Comparison of ENCODE assay signal across 16 cellular contexts in genomic region chr22:41364233-41364632, GRCh38.
"Had no signal": no experiment of that assay in that cellular context is flagged by ENCODE, and none has a peak within 500 bp of the region (broad histone marks: within the 10 kb centered on the region; RNA-seq: fewer than 3 reads in every experiment).

No MANE protein-coding gene starts in this region.

- H3K4me2 ChIP-seq: smooth muscle cell had no signal

- H3K27me3 ChIP-seq: dorsolateral prefrontal cortex, heart left ventricle, testis, tibial nerve, upper lobe of right lung had no signal

- DNase-seq: cortex of kidney; dorsolateral prefrontal cortex; effector CD8-positive, alpha-beta T cell; heart left ventricle; hippocampal formation; left colon; left ventricle myocardium superior; mesendoderm; naive B cell; right cardiac atrium; stimulated activated CD4-positive, alpha-beta T cell treated with anti-CD3 and anti-CD28 coated beads, Interleukin-2, amount 100 ng/mL, for 48 hours; testis; upper lobe of right lung had no signal

- H3K4me3 ChIP-seq: dorsolateral prefrontal cortex, heart left ventricle, smooth muscle cell, testis, tibial nerve, upper lobe of right lung had no signal

- H3K27ac ChIP-seq: heart left ventricle, testis, tibial nerve, upper lobe of right lung had no signal

- ATAC-seq: heart left ventricle; left colon; left ventricle myocardium superior; right cardiac atrium; stimulated activated memory B cell treated with anti-CD40 and anti-IgM and Interleukin-4, amounts not matched to agents 10 μg/mL and 1 μg/mL and 100 μg/mL, for 72 hours; upper lobe of right lung had no signal

- H3K36me3 ChIP-seq: upper lobe of right lung had no signal

- H3K9me3 ChIP-seq: heart left ventricle, testis, tibial nerve, upper lobe of right lung had no signal
